1 cellular context compared by ENCODE assay signal in the genomic region with DNA sequence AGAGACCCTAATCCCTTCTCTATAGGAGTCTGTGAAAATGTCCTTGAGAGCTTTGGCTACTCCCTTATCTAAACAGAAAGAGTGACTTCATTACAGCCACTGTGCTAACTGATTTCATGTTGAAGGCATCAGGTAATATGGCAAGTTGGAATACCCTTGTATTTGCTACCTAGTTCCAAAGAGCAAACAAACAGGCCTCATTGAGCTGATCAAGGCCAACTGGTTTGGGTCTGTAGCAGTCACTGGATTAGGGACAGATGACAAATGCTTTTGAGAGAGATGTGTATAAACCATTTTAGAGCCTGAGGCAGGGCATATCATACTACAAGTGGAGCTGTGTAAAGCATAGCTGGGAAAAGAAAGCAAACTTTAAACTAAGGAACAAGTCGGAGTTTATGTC.
TF ChIP-seq lines count a peak whose summit lies in the region.

No MANE protein-coding gene starts in this region.

TF ChIP-seq in HepG2, 621 proteins besides CTCF, POLR2A, EP300 and RAD21 (continued from another document and continues in another):
- TF ChIP-seq, protein P1, sequence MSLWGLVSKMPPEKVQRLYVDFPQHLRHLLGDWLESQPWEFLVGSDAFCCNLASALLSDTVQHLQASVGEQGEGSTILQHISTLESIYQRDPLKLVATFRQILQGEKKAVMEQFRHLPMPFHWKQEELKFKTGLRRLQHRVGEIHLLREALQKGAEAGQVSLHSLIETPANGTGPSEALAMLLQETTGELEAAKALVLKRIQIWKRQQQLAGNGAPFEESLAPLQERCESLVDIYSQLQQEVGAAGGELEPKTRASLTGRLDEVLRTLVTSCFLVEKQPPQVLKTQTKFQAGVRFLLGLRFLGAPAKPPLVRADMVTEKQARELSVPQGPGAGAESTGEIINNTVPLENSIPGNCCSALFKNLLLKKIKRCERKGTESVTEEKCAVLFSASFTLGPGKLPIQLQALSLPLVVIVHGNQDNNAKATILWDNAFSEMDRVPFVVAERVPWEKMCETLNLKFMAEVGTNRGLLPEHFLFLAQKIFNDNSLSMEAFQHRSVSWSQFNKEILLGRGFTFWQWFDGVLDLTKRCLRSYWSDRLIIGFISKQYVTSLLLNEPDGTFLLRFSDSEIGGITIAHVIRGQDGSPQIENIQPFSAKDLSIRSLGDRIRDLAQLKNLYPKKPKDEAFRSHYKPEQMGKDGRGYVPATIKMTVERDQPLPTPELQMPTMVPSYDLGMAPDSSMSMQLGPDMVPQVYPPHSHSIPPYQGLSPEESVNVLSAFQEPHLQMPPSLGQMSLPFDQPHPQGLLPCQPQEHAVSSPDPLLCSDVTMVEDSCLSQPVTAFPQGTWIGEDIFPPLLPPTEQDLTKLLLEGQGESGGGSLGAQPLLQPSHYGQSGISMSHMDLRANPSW (CRISPR knock-in tag; IDR thresholded peaks at IDR 0.05; ENCODE audit: borderline replicate concordance) = no peak
- TF ChIP-seq ZMYM4 (CRISPR knock-in tag; IDR thresholded peaks at IDR 0.05) (peak; percentile 94), ZNF101 (CRISPR knock-in tag; IDR thresholded peaks at IDR 0.05; ENCODE audit: borderline replicate concordance, low read depth) (no peak), ZNF749 (CRISPR knock-in tag; IDR thresholded peaks at IDR 0.05; ENCODE audit: borderline replicate concordance) (no peak), CEBPG (CRISPR knock-in tag; IDR thresholded peaks at IDR 0.05) (peak; percentile 40; the same call in 1 of the 2 replicates), KAT8 (CRISPR knock-in tag; IDR thresholded peaks at IDR 0.05) (peak; percentile 83), ZNF335 (CRISPR knock-in tag; IDR thresholded peaks at IDR 0.05) (no peak), ZNF224 (CRISPR knock-in tag; IDR thresholded peaks at IDR 0.05) (no peak), ZKSCAN8 (CRISPR knock-in tag; IDR thresholded peaks at IDR 0.05; ENCODE audit: borderline replicate concordance) (peak; percentile 75; the same call in 1 of the 2 replicates), FOXP1 (IDR thresholded peaks at IDR 0.05) (no peak), FOXP1 (CRISPR knock-in tag; IDR thresholded peaks at IDR 0.05) (peak; percentile 87), SP2 (CRISPR knock-in tag; IDR thresholded peaks at IDR 0.05) (no peak), ZNF878 (CRISPR knock-in tag; IDR thresholded peaks at IDR 0.05) (peak; percentile 61; the same call in 1 of the 2 replicates), REL (CRISPR knock-in tag; conservative IDR thresholded peaks at IDR 0.05) (no peak), FOSL2 (CRISPR knock-in tag; IDR thresholded peaks at IDR 0.05) (peak; percentile 68), ZNF333 (CRISPR knock-in tag; IDR thresholded peaks at IDR 0.05; ENCODE audit: borderline replicate concordance) (no peak), ZNF768 (CRISPR knock-in tag; IDR thresholded peaks at IDR 0.05) (no peak), TCF7L2 (IDR thresholded peaks at IDR 0.05; ENCODE audit: low read depth, low read length) (no peak), XBP1 (CRISPR knock-in tag; IDR thresholded peaks at IDR 0.05) (no peak), NCOA5 (CRISPR knock-in tag; IDR thresholded peaks at IDR 0.05) (no peak), ATF7-NPFF (CRISPR knock-in tag; IDR thresholded peaks at IDR 0.05; ENCODE audit: low read depth) (no peak), SRSF9 (IDR thresholded peaks at IDR 0.05; ENCODE audit: borderline replicate concordance, insufficient read depth, low read depth, low read length, poor library complexity, severe bottlenecking) (no peak), ZNF792 (CRISPR knock-in tag; IDR thresholded peaks at IDR 0.05) (peak; percentile 82), ZNF788 (CRISPR knock-in tag; IDR thresholded peaks at IDR 0.05; ENCODE audit: borderline replicate concordance) (no peak), MATR3 (CRISPR knock-in tag; IDR thresholded peaks at IDR 0.05) (no peak), THYN1 (CRISPR knock-in tag; IDR thresholded peaks at IDR 0.05; ENCODE audit: borderline replicate concordance, low read depth) (no peak), RXRB (CRISPR knock-in tag; IDR thresholded peaks at IDR 0.05; ENCODE audit: borderline replicate concordance) (peak; percentile 86), TEAD2 (CRISPR knock-in tag; IDR thresholded peaks at IDR 0.05) (no peak), RARA (CRISPR knock-in tag; IDR thresholded peaks at IDR 0.05) (peak; percentile 48), LCORL (IDR thresholded peaks at IDR 0.05) (0 out of 2 replicates have a peak, but pooled peaks have one; percentile 45), LCORL (CRISPR knock-in tag; IDR thresholded peaks at IDR 0.05) (peak; percentile 62), ARID2 (CRISPR knock-in tag; IDR thresholded peaks at IDR 0.05; ENCODE audit: borderline replicate concordance) (no peak), HNRNPLL (IDR thresholded peaks at IDR 0.05; ENCODE audit: low read depth, low read length, poor library complexity, severe bottlenecking) (no peak), RFXAP (CRISPR knock-in tag; IDR thresholded peaks at IDR 0.05; ENCODE audit: borderline replicate concordance) (no peak), NFIC (IDR thresholded peaks at IDR 0.05; ENCODE audit: low read length) (peak; percentile 76; the same call in 1 of the 2 replicates), DNMT3B (CRISPR knock-in tag; conservative IDR thresholded peaks at IDR 0.05) (no peak), SMARCC2 (IDR thresholded peaks at IDR 0.05) (no peak), FLYWCH1 (CRISPR knock-in tag; IDR thresholded peaks at IDR 0.05) (no peak), GATAD2A (CRISPR knock-in tag; IDR thresholded peaks at IDR 0.05) (peak; percentile 97), KLF16 (CRISPR knock-in tag; IDR thresholded peaks at IDR 0.05) (peak in 1 of 2 experiments; percentile 70; a peak in 1 of 4 replicates)
- TF ChIP-seq, protein P2, sequence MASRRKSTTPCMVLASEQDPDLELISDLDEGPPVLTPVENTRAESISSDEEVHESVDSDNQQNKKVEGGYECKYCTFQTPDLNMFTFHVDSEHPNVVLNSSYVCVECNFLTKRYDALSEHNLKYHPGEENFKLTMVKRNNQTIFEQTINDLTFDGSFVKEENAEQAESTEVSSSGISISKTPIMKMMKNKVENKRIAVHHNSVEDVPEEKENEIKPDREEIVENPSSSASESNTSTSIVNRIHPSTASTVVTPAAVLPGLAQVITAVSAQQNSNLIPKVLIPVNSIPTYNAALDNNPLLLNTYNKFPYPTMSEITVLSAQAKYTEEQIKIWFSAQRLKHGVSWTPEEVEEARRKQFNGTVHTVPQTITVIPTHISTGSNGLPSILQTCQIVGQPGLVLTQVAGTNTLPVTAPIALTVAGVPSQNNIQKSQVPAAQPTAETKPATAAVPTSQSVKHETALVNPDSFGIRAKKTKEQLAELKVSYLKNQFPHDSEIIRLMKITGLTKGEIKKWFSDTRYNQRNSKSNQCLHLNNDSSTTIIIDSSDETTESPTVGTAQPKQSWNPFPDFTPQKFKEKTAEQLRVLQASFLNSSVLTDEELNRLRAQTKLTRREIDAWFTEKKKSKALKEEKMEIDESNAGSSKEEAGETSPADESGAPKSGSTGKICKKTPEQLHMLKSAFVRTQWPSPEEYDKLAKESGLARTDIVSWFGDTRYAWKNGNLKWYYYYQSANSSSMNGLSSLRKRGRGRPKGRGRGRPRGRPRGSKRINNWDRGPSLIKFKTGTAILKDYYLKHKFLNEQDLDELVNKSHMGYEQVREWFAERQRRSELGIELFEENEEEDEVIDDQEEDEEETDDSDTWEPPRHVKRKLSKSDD (CRISPR knock-in tag; IDR thresholded peaks at IDR 0.05; ENCODE audit: low read depth) = no peak
- TF ChIP-seq, protein P3, sequence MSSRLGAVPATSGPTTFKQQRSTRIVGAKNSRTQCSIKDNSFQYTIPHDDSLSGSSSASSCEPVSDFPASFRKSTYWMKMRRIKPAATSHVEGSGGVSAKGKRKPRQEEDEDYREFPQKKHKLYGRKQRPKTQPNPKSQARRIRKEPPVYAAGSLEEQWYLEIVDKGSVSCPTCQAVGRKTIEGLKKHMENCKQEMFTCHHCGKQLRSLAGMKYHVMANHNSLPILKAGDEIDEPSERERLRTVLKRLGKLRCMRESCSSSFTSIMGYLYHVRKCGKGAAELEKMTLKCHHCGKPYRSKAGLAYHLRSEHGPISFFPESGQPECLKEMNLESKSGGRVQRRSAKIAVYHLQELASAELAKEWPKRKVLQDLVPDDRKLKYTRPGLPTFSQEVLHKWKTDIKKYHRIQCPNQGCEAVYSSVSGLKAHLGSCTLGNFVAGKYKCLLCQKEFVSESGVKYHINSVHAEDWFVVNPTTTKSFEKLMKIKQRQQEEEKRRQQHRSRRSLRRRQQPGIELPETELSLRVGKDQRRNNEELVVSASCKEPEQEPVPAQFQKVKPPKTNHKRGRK (CRISPR knock-in tag; IDR thresholded peaks at IDR 0.05) = no peak
- TF ChIP-seq, protein P4, sequence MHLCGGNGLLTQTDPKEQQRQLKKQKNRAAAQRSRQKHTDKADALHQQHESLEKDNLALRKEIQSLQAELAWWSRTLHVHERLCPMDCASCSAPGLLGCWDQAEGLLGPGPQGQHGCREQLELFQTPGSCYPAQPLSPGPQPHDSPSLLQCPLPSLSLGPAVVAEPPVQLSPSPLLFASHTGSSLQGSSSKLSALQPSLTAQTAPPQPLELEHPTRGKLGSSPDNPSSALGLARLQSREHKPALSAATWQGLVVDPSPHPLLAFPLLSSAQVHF (CRISPR knock-in tag; IDR thresholded peaks at IDR 0.05) = no peak
- TF ChIP-seq, protein P5, sequence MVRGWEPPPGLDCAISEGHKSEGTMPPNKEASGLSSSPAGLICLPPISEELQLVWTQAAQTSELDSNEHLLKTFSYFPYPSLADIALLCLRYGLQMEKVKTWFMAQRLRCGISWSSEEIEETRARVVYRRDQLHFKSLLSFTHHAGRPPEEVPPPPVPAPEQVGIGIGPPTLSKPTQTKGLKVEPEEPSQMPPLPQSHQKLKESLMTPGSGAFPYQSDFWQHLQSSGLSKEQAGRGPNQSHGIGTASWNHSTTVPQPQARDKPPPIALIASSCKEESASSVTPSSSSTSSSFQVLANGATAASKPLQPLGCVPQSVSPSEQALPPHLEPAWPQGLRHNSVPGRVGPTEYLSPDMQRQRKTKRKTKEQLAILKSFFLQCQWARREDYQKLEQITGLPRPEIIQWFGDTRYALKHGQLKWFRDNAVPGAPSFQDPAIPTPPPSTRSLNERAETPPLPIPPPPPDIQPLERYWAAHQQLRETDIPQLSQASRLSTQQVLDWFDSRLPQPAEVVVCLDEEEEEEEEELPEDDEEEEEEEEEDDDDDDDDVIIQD (CRISPR knock-in tag; IDR thresholded peaks at IDR 0.05; ENCODE audit: low read depth) = peak; percentile 96
- TF ChIP-seq, protein P6, sequence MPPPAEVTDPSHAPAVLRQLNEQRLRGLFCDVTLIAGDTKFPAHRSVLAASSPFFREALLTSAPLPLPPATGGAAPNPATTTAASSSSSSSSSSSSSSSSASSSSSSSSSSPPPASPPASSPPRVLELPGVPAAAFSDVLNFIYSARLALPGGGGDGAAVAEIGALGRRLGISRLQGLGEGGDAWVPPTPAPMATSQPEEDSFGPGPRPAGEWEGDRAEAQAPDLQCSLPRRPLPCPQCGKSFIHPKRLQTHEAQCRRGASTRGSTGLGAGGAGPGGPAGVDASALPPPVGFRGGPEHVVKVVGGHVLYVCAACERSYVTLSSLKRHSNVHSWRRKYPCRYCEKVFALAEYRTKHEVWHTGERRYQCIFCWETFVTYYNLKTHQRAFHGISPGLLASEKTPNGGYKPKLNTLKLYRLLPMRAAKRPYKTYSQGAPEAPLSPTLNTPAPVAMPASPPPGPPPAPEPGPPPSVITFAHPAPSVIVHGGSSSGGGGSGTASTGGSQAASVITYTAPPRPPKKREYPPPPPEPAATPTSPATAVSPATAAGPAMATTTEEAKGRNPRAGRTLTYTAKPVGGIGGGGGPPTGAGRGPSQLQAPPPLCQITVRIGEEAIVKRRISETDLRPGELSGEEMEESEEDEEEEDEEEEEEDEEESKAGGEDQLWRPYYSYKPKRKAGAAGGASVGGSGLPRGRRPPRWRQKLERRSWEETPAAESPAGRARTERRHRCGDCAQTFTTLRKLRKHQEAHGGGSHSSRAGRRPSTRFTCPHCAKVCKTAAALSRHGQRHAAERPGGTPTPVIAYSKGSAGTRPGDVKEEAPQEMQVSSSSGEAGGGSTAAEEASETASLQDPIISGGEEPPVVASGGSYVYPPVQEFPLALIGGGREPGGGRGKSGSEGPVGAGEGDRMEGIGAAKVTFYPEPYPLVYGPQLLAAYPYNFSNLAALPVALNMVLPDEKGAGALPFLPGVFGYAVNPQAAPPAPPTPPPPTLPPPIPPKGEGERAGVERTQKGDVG (CRISPR knock-in tag; IDR thresholded peaks at IDR 0.05; ENCODE audit: borderline replicate concordance) = no peak
- TF ChIP-seq, protein P7, sequence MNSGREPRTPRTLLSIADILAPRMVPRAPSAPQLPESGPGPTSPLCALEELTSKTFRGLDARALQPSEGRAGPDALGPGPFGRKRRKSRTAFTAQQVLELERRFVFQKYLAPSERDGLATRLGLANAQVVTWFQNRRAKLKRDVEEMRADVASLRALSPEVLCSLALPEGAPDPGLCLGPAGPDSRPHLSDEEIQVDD (CRISPR knock-in tag; IDR thresholded peaks at IDR 0.05; ENCODE audit: borderline replicate concordance) = no peak
- TF ChIP-seq, protein P8, sequence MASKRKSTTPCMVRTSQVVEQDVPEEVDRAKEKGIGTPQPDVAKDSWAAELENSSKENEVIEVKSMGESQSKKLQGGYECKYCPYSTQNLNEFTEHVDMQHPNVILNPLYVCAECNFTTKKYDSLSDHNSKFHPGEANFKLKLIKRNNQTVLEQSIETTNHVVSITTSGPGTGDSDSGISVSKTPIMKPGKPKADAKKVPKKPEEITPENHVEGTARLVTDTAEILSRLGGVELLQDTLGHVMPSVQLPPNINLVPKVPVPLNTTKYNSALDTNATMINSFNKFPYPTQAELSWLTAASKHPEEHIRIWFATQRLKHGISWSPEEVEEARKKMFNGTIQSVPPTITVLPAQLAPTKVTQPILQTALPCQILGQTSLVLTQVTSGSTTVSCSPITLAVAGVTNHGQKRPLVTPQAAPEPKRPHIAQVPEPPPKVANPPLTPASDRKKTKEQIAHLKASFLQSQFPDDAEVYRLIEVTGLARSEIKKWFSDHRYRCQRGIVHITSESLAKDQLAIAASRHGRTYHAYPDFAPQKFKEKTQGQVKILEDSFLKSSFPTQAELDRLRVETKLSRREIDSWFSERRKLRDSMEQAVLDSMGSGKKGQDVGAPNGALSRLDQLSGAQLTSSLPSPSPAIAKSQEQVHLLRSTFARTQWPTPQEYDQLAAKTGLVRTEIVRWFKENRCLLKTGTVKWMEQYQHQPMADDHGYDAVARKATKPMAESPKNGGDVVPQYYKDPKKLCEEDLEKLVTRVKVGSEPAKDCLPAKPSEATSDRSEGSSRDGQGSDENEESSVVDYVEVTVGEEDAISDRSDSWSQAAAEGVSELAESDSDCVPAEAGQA (IDR thresholded peaks at IDR 0.05; ENCODE audit: low read depth) = no peak
- TF ChIP-seq, protein P8 (CRISPR knock-in tag; IDR thresholded peaks at IDR 0.05; ENCODE audit: borderline replicate concordance) = no peak
